ENCODE assay signal across 9 cellular contexts in the genomic region with DNA sequence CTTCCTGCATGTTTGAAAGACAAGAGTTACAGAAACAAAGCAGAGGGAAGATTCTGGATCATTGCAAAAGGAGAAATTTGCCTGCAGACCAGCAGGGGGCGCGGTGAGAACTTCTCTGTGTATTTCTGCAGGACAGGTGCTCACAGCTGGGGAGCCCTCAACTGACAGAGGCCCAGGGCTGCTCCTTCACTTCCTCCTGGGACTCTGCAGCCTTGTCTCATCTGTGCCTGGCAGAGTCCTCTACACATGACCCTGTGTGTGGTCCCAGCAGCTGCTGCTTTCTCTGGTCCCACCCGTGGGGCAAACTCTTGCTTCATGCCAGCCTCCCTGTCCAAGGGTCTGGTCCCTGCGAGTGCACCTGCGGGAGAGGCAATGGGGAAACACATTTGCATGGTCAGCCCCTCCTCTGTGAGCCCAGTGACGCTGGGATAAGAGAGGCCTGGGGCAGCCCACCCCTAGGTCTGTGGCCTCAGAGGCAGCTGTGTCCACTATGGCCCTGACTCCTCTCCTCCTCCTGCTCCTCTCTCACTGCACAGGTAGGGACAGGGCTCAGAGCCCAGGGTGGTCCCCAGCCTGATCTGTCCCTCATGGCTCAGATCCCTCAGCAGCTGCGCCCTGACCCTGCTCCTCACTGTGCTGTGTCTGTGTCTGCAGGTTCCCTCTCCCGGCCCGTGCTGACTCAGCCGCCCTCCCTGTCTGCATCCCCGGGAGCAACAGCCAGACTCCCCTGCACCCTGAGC. TPM values are rescaled to one million over a fixed set of nuclear protein-coding genes. Genes with fewer than 3 reads are reported as not detected.
DNase-seq lines count a peak whose midpoint lies in the region; ATAC-seq, FAIRE-seq and TF ChIP-seq lines count a peak whose summit lies in the region.
"Had no signal": no experiment of that assay in that cellular context is flagged by ENCODE, and none has a peak within 500 bp of the region (broad histone marks: within the 10 kb centered on the region; RNA-seq: fewer than 3 reads in every experiment).

No MANE protein-coding gene starts in this region.

- H3K27me3 ChIP-seq in dorsolateral prefrontal cortex = peaks cover 0 to 60% (median 18%) of the 10 kb centered on the region in 45 donors

- no peak for TF ChIP-seq POLR2A in GM12892 (IDR thresholded peaks at IDR 0.05; ENCODE audit: low read depth, low read length)

- H3K27me3 Mint-ChIP-seq in nephron (ENCODE audit: low read depth) = peaks cover 91% of the 10 kb centered on the region

- no peak for ATAC-seq in HG02981 (IDR thresholded peaks at IDR 0.05; ENCODE audit: unreplicated experiment)
- no peak for ATAC-seq in GM21390 (IDR thresholded peaks at IDR 0.05; ENCODE audit: unreplicated experiment)

- H3K4me1 Mint-ChIP-seq in nephron = no peaks in the 10 kb centered on the region

- in situ Hi-C loops in SK-MEL-5 (cut with HindIII; ENCODE audit: low pct_unique_long_range_greater_than_20kb, low sequenced_read_pairs) = no loop called here

- H3K9me3 Mint-ChIP-seq in nephron = no peaks in the 10 kb centered on the region

- H3K27ac Mint-ChIP-seq in nephron = no peak overlapping the region

- DNase-seq in AG09309 (ENCODE audit: low read depth) = no peak
- DNase-seq in GM12892 (ENCODE audit: insufficient read length) = peak; percentile 60
- peak; percentile 26 for DNase-seq in HT1080 (ENCODE audit: low read depth)
- peak; percentile 56 for DNase-seq in SK-MEL-5 (ENCODE audit: low read depth, low spot score)
- DNase-seq in dorsolateral prefrontal cortex = no peak

- H3K36me3 Mint-ChIP-seq in nephron (ENCODE audit: low read depth) = no peaks in the 10 kb centered on the region

- no peak overlapping the region for H3K4me3 ChIP-seq in AG09309 (ENCODE audit: control insufficient read depth, low read depth, low read length)
- no peak overlapping the region for H3K4me3 ChIP-seq in dorsolateral prefrontal cortex

- H3K27ac ChIP-seq in dorsolateral prefrontal cortex = no peak overlapping the region

- intact Hi-C loops in dorsolateral prefrontal cortex (cut with DNase I) = no loop called here

- TF ChIP-seq CTCF in AG09309 (IDR thresholded peaks at IDR 0.05; ENCODE audit: control insufficient read depth, insufficient read depth, low read depth, low read length, missing control alignments) (peak; percentile 81), dorsolateral prefrontal cortex (IDR thresholded peaks at IDR 0.05 in 54 of 56, conservative IDR thresholded peaks at IDR 0.05 in 2 of 56; ENCODE audit: low read depth in 1 of 56, partially characterized antibody in 56 of 56) (peak in 37 of 56 donors; percentile 19 to 73 (median 54)), nephron (IDR thresholded peaks at IDR 0.05; ENCODE audit: unreplicated experiment in 3 of 3) (peak; percentile 27 to 39 (median 34))

- FAIRE-seq in GM12892 (lab: Jason Lieb, UNC) = peak; percentile 82

- H3K4me3 Mint-ChIP-seq in nephron = no peak overlapping the region

RNA-seq across cellular contexts. Expression of a gene that starts 43.2 kb away (rescaled TPM):
- not detected for polyA plus RNA-seq in GM12892 (2012; ENCODE audit: missing spikeins)
- not detected in 2 replicates for total RNA-seq in HT1080 (2014; rRNA removed; shearing (Covaris generic))
- not detected in 2 replicates for polyA plus RNA-seq in HT1080 (2015; cell fraction: cytosol; rRNA removed)
- not detected in 2 replicates for polyA plus RNA-seq in HT1080 (2015; cell fraction: nucleus; rRNA removed)
- not detected in 2 replicates for total RNA-seq in SK-MEL-5 (2014; rRNA removed; shearing (Covaris generic))
- not detected in 2 replicates for polyA plus RNA-seq in SK-MEL-5 (2015; cell fraction: cytosol; rRNA removed)
- not detected in 2 replicates for polyA plus RNA-seq in SK-MEL-5 (2015; cell fraction: nucleus; rRNA removed)
- total RNA-seq in dorsolateral prefrontal cortex = not detected
- polyA plus RNA-seq: esophagus had no signal

Comparison
In these comparisons a context has a peak if more than half of its experiments do, and no peak if none do; other contexts are left out.
1. DNase-seq: peak in GM12892 (single experiment), HT1080 (single experiment) and SK-MEL-5 (single experiment); none in AG09309 (single experiment) and dorsolateral prefrontal cortex (0 of 10).
2. Peak in every context shown above with its lines, with median percentiles within 50 percentile points of each other: CTCF ChIP-seq.